ENCODE assay signal across 8 cellular contexts in the genomic region with DNA sequence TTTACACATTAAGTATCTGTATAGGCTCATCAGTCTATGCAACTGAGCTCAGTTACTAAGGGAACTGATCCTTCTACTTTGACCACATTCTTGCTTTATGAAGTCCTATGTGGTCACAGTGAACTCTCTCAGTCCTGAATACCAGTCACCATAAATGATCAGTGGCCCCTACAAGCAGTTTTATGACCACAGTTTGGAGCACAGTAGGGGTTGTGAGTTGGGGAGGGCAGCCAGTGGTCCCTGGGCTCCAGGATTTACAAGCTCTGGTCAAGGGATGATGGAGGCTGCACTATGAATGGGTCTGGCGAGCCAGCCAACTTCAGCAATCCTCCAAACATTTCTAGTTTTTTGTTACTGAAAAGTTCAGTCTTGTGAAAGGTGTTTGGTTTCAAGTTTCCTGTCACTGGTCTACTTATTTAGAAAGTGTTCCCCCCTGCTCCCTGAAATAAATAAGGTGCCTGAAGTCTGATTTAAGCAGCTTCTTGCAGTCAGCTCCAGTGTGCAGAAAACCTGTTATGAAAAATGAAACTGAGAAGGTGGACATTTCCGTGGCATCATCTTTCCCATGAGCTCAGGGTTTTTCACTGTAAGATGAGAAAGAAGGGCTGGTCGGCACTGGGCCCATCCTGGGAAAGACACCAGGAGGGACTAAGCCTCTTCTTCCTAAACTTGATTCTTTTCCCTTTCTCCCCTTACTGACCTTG.
A peak's percentile ranks its signal among the peaks of the same experiment; 100 is the strongest.
DNase-seq lines count a peak whose midpoint lies in the region; ATAC-seq, FAIRE-seq and TF ChIP-seq lines count a peak whose summit lies in the region.

No MANE protein-coding gene starts in this region.

- H3K79me2 ChIP-seq in GM23248 (ENCODE audit: insufficient read depth), result no peaks in the 10 kb centered on the region
- H3K79me2 ChIP-seq in OCI-LY3 (ENCODE audit: low read length), result no peaks in the 10 kb centered on the region

- H3K9me3 ChIP-seq in GM23248 (ENCODE audit: low read depth) (no peaks in the 10 kb centered on the region), OCI-LY3 (ENCODE audit: insufficient read depth, low read length) (no peaks in the 10 kb centered on the region)

- peaks cover 38 to 45% of the 10 kb centered on the region in 2 donors for H3K4me1 Mint-ChIP-seq in natural killer cell treated with Interleukin-12 subunit alpha and Interleukin-12 subunit beta and Interleukin-15 and Interleukin-18, amount 100 ng/mL, for 72 hours (ENCODE audit: low read depth in 2 of 2)

- H3K9me2 ChIP-seq in GM23248 (ENCODE audit: insufficient read depth), result no peaks in the 10 kb centered on the region

- H3K4me2 ChIP-seq in GM23248 (ENCODE audit: unreplicated experiment), result no peak overlapping the region
- peak overlapping the region; percentile 46 for H3K4me2 ChIP-seq in OCI-LY3 (ENCODE audit: low read length)

- no peak for FAIRE-seq in RCC 7860 (lab: Jason Lieb, UNC)

- no peak for TF ChIP-seq CTCF in OCI-LY3 (IDR thresholded peaks at IDR 0.05; ENCODE audit: low read depth, low read length)

- H3K36me3 ChIP-seq in GM23248 (ENCODE audit: low read depth) (no peaks in the 10 kb centered on the region), OCI-LY3 (replicated peaks; ENCODE audit: low read depth, low read length) (no peaks in the 10 kb centered on the region), H7 (replicated peaks; ENCODE audit: control insufficient read depth, insufficient read depth, low read length) (no peaks in the 10 kb centered on the region)

- H3K27me3 ChIP-seq in GM23248 (replicated peaks; ENCODE audit: insufficient read depth) (no peaks in the 10 kb centered on the region), OCI-LY3 (ENCODE audit: low read depth, low read length) (no peaks in the 10 kb centered on the region), H7 (ENCODE audit: control insufficient read depth, insufficient read depth, low read length) (no peaks in the 10 kb centered on the region)

- H3K36me3 Mint-ChIP-seq in natural killer cell treated with Interleukin-12 subunit alpha and Interleukin-12 subunit beta and Interleukin-15 and Interleukin-18, amount 100 ng/mL, for 72 hours, result no peaks in the 10 kb centered on the region

- H3K9me3 Mint-ChIP-seq in natural killer cell treated with Interleukin-12 subunit alpha and Interleukin-12 subunit beta and Interleukin-15 and Interleukin-18, amount 100 ng/mL, for 72 hours, result no peaks in the 10 kb centered on the region

- peaks cover 21% of the 10 kb centered on the region for H3F3A ChIP-seq in GM23248 (ENCODE audit: insufficient read depth)

- H3K27ac ChIP-seq in GM23248 (no peak overlapping the region), OCI-LY3 (ENCODE audit: low read length) (peak overlapping the region; percentile 40)

- DNase-seq in GM23248, result peak; percentile 24
- no peak for DNase-seq in natural killer cell treated with Interleukin-12 subunit alpha and Interleukin-12 subunit beta and Interleukin-15 and Interleukin-18, amount 100 ng/mL, for 72 hours (ENCODE audit: low spot score)
- DNase-seq in AG08395 (ENCODE audit: low spot score), result no peak
- DNase-seq in H7, result no peak
- no peak for DNase-seq in RCC 7860 (ENCODE audit: low spot score)
- no peak for DNase-seq in NCI-H82 treated with DMSO at 0.1 percent for 48 hours (lab: John Stamatoyannopoulos, UW; ENCODE audit: unreplicated experiment)

- H3K4me3 ChIP-seq in GM23248 (no peak overlapping the region), OCI-LY3 (ENCODE audit: low read length) (no peak overlapping the region), H7 (ENCODE audit: insufficient read depth, low read depth, low read length) (no peak overlapping the region)

- H4K20me1 ChIP-seq in GM23248 (ENCODE audit: insufficient read depth) (no peaks in the 10 kb centered on the region), OCI-LY3 (ENCODE audit: insufficient read depth, low read length) (no peaks in the 10 kb centered on the region)

- WGBS in GM23248 (ENCODE audit: low coverage in 1 of 2, low lambda C conversion rate in 2 of 2, missing lambda C conversion rate in 2 of 2), 2 experiments, result 63 to 67% methylated on average over 3 of the region's 3 CpGs

- H3K4me3 Mint-ChIP-seq in natural killer cell treated with Interleukin-12 subunit alpha and Interleukin-12 subunit beta and Interleukin-15 and Interleukin-18, amount 100 ng/mL, for 72 hours, result peak overlapping the region; percentile 67

- H3K27ac Mint-ChIP-seq in natural killer cell treated with Interleukin-12 subunit alpha and Interleukin-12 subunit beta and Interleukin-15 and Interleukin-18, amount 100 ng/mL, for 72 hours, result peak overlapping the region; percentile 81 to 86

- no peaks in the 10 kb centered on the region for H3K27me3 Mint-ChIP-seq in natural killer cell treated with Interleukin-12 subunit alpha and Interleukin-12 subunit beta and Interleukin-15 and Interleukin-18, amount 100 ng/mL, for 72 hours

- H3K9ac ChIP-seq in GM23248 (no peak overlapping the region), OCI-LY3 (ENCODE audit: low read length) (no peak overlapping the region)

- ATAC-seq in GM18867 (IDR thresholded peaks at IDR 0.05; ENCODE audit: unreplicated experiment), result peak; percentile 94
- peak; percentile 63 to 86 for ATAC-seq in natural killer cell treated with Interleukin-12 subunit alpha and Interleukin-12 subunit beta and Interleukin-15 and Interleukin-18, amount 100 ng/mL, for 72 hours

- no peak overlapping the region for H2AFZ ChIP-seq in GM23248
- H2AFZ ChIP-seq in OCI-LY3 (ENCODE audit: low read depth, low read length), result no peak overlapping the region

- H3K4me1 ChIP-seq in GM23248 (ENCODE audit: insufficient read depth) (peaks cover 27% of the 10 kb centered on the region), OCI-LY3 (ENCODE audit: low read length) (peaks cover 26% of the 10 kb centered on the region)

- in situ Hi-C loops in GM23248 (cut with MboI), result no loop called here
